ENCODE assay signal across 32 cellular contexts in genomic region chr9:117060963-117061362, GRCh38.
"Had no signal": no experiment of that assay in that cellular context is flagged by ENCODE, and none has a peak within 500 bp of the region (broad histone marks: within the 10 kb centered on the region; RNA-seq: fewer than 3 reads in every experiment).

No MANE protein-coding gene starts in this region.

- H3K27me3 ChIP-seq: adrenal gland, ascending aorta, body of pancreas, brain microvascular endothelial cell, breast epithelium, cardiac muscle cell had no signal

- DNase-seq: activated effector memory CD4-positive, alpha-beta T cell treated with anti-CD3 and anti-CD28 coated beads, Interleukin-2, amount 50 U/mL, for 16 hours; activated effector memory CD4-positive, alpha-beta T cell treated with Interleukin-2 at 50 U/mL for 16 hours; activated gamma-delta T cell; activated gamma-delta T cell treated with Interleukin-2 at 50 U/mL for 16 hours; activated naive CD4-positive, alpha-beta T cell; activated naive CD4-positive, alpha-beta T cell treated with anti-CD3 and anti-CD28 coated beads for 36 hours; activated naive CD4-positive, alpha-beta T cell treated with anti-CD3 and anti-CD28 coated beads, Interleukin-2, amount 10 ng/mL, durations not matched to agents 7 days and 5 days; activated naive CD4-positive, alpha-beta T cell treated with anti-CD3 and anti-CD28 coated beads, Interleukin-2, amount 50 U/mL, for 16 hours; activated naive CD4-positive, alpha-beta T cell treated with Interleukin-2 at 50 U/mL for 16 hours; activated naive CD8-positive, alpha-beta T cell treated with anti-CD3 and anti-CD28 coated beads for 36 hours; activated naive CD8-positive, alpha-beta T cell treated with anti-CD3 and anti-CD28 coated beads, Interleukin-2, amount 10 ng/mL, durations not matched to agents 7 days and 5 days; activated naive CD8-positive, alpha-beta T cell treated with anti-CD3 and anti-CD28 coated beads, Interleukin-2, amount 50 U/mL, for 24 hours; activated T-cell treated with anti-CD3 and anti-CD28 coated beads, Interleukin-2, amount 50 U/mL, for 4 hours; activated T-cell treated with anti-CD3 and anti-CD28 coated beads, Interleukin-2, amount 50 U/mL, for 48 hours; activated T-cell treated with anti-CD3 and anti-CD28 coated beads, Interleukin-2, amount 50 U/mL, for 72 hours; adrenal gland; amniotic stem cell; amygdala; anterior cingulate cortex; aorta; body of pancreas; brain microvascular endothelial cell; caudate nucleus; central memory CD4-positive, alpha-beta T cell; cerebellar nuclear complex had no signal

- H3K4me3 ChIP-seq: adrenal gland, ascending aorta, body of pancreas, breast epithelium, cardiac muscle cell had no signal

- H3K4me1 ChIP-seq: adrenal gland, ascending aorta, body of pancreas, breast epithelium had no signal

- H3K27ac ChIP-seq: adrenal gland, ascending aorta, body of pancreas, brain microvascular endothelial cell, breast epithelium, cardiac muscle cell had no signal

- H3K9me3 ChIP-seq: adrenal gland, ascending aorta, body of pancreas, breast epithelium had no signal

- ATAC-seq: activated naive CD4-positive, alpha-beta T cell treated with anti-CD3 and anti-CD28 coated beads, Interleukin-2, amount 50 U/mL, for 72 hours; activated naive CD8-positive, alpha-beta T cell treated with anti-CD3 and anti-CD28 coated beads, Interleukin-2, amount 50 U/mL, for 24 hours; activated T-cell treated with anti-CD3 and anti-CD28 coated beads, Interleukin-2, amount 50 U/mL, for 4 hours; activated T-cell treated with anti-CD3 and anti-CD28 coated beads, Interleukin-2, amount 50 U/mL, for 72 hours; activated T-helper 17 cell treated with anti-CD3 and anti-CD28 coated beads, Interleukin-2, amount 50 U/mL, for 72 hours; body of pancreas had no signal

- H3K36me3 ChIP-seq: adrenal gland, ascending aorta, brain microvascular endothelial cell, breast epithelium, cardiac muscle cell had no signal

- FAIRE-seq: astrocyte, bronchial epithelial cell had no signal
